Comparison of ENCODE assay signal across 1 cellular context in genomic region chr2:31219131-31219969, GRCh38.
TF ChIP-seq lines count a peak whose summit lies in the region.

No MANE protein-coding gene starts in this region.

TF ChIP-seq in GM23338, 12 proteins besides CTCF, POLR2A, EP300 and RAD21 (continued from another document):
- TF ChIP-seq ZNF462 (CRISPR knock-in tag; IDR thresholded peaks at IDR 0.05) (no peak), ZNF114 (CRISPR knock-in tag; IDR thresholded peaks at IDR 0.05) (no peak), STAT1 (IDR thresholded peaks at IDR 0.05; ENCODE audit: unreplicated experiment) (no peak), EZH2phosphoT487 (IDR thresholded peaks at IDR 0.05; ENCODE audit: unreplicated experiment) (no peak), NANOG (IDR thresholded peaks at IDR 0.05; ENCODE audit: borderline replicate concordance) (no peak), CREB1 (CRISPR knock-in tag; IDR thresholded peaks at IDR 0.05; ENCODE audit: low read depth) (no peak), EZH2 (IDR thresholded peaks at IDR 0.05; ENCODE audit: low read depth, unreplicated experiment) (no peak), JUNB (IDR thresholded peaks at IDR 0.05; ENCODE audit: unreplicated experiment) (no peak)
- TF ChIP-seq, protein P1, sequence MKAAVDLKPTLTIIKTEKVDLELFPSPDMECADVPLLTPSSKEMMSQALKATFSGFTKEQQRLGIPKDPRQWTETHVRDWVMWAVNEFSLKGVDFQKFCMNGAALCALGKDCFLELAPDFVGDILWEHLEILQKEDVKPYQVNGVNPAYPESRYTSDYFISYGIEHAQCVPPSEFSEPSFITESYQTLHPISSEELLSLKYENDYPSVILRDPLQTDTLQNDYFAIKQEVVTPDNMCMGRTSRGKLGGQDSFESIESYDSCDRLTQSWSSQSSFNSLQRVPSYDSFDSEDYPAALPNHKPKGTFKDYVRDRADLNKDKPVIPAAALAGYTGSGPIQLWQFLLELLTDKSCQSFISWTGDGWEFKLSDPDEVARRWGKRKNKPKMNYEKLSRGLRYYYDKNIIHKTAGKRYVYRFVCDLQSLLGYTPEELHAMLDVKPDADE (IDR thresholded peaks at IDR 0.05): no peak
